30 cellular contexts compared by ENCODE assay signal in the genomic region with DNA sequence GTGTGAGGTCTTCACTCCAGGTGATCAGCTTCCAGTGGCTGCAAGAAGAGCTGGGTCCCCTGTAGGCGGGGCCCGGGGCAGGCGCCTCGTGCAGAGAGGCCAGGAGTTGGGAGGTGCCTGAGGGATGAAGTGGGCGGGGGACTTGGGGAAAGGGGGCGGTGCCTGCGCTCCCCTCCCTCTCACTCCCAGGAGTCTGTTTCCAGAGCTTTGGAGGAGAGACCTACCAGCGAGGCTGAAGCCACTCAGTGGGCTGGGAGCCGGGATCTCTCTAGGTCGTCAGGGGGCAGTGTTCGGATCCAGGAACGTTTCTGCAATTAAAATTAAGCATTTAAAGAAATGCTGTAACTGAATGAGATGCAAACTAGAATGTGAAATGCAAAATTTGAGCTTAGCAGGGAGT. TPM values are rescaled to one million over a fixed set of nuclear protein-coding genes. Genes with fewer than 3 reads are reported as not detected.
"Had no signal": no experiment of that assay in that cellular context is flagged by ENCODE, and none has a peak within 500 bp of the region (broad histone marks: within the 10 kb centered on the region; RNA-seq: fewer than 3 reads in every experiment).

No MANE protein-coding gene starts in this region.

- ATAC-seq: body of pancreas; esophagus mucosa; right lobe of liver; stimulated activated effector memory CD8-positive, alpha-beta T cell treated with anti-CD3 and anti-CD28 coated beads, Interleukin-12 subunit alpha, Interleukin-12 subunit beta, amount 100 ng/mL, for 72 hours; stimulated activated naive CD8-positive, alpha-beta T cell treated with anti-CD3 and anti-CD28 coated beads, Interleukin-15, amount 100 ng/mL, for 72 hours had no signal

- H3K27me3 ChIP-seq: body of pancreas, right lobe of liver, tibial artery had no signal

- H3K4me1 Mint-ChIP-seq: activated CD4-positive, alpha-beta memory T cell treated with anti-CD3 and anti-CD28 coated beads, Interleukin-2, amount 10 ng/mL, durations not matched to agents 7 days and 5 days; nephron had no signal

- H3K9me3 Mint-ChIP-seq: memory B cell; nephron; stimulated activated effector memory CD8-positive, alpha-beta T cell treated with anti-CD3 and anti-CD28 coated beads, Interleukin-12 subunit alpha, Interleukin-12 subunit beta, amount 100 ng/mL, for 72 hours had no signal

- FAIRE-seq: endothelial cell of umbilical vein had no signal

- H3K4me1 ChIP-seq: body of pancreas, right lobe of liver, tibial artery had no signal

- H3K27me3 Mint-ChIP-seq: activated CD4-positive, alpha-beta memory T cell treated with anti-CD3 and anti-CD28 coated beads, Interleukin-2, amount 10 ng/mL, durations not matched to agents 7 days and 5 days; dendritic cell treated with granulocyte-macrophage colony-stimulating factor and Interleukin-4, amounts not matched to agents 40 ng/mL and 50 ng/mL, for 4 days; memory B cell; stimulated activated naive CD8-positive, alpha-beta T cell treated with anti-CD3 and anti-CD28 coated beads, Interleukin-15, amount 100 ng/mL, for 72 hours had no signal

- H3K4me3 ChIP-seq: body of pancreas, right lobe of liver, skin epidermis, tibial artery had no signal

- H3K4me3 Mint-ChIP-seq: activated CD4-positive, alpha-beta memory T cell treated with anti-CD3 and anti-CD28 coated beads, Interleukin-2, amount 10 ng/mL, durations not matched to agents 7 days and 5 days; dendritic cell treated with granulocyte-macrophage colony-stimulating factor and Interleukin-4, amounts not matched to agents 40 ng/mL and 50 ng/mL, for 4 days; memory B cell; nephron; stimulated activated effector memory CD8-positive, alpha-beta T cell treated with anti-CD3 and anti-CD28 coated beads, Interleukin-12 subunit alpha, Interleukin-12 subunit beta, amount 100 ng/mL, for 72 hours; stimulated activated naive CD8-positive, alpha-beta T cell treated with anti-CD3 and anti-CD28 coated beads, Interleukin-15, amount 100 ng/mL, for 72 hours; T-helper 1 cell treated with Interleukin-12 subunit alpha and Interleukin-12 subunit beta and Interleukin-4 antibody, amounts not matched to agents 30 μg/mL and 1 μg/mL, for 36 hours had no signal

- H3K27ac Mint-ChIP-seq: activated CD4-positive, alpha-beta memory T cell treated with anti-CD3 and anti-CD28 coated beads, Interleukin-2, amount 10 ng/mL, durations not matched to agents 7 days and 5 days; dendritic cell treated with granulocyte-macrophage colony-stimulating factor and Interleukin-4, amounts not matched to agents 40 ng/mL and 50 ng/mL, for 4 days; memory B cell; nephron; stimulated activated effector memory CD8-positive, alpha-beta T cell treated with anti-CD3 and anti-CD28 coated beads, Interleukin-12 subunit alpha, Interleukin-12 subunit beta, amount 100 ng/mL, for 72 hours; stimulated activated naive CD8-positive, alpha-beta T cell treated with anti-CD3 and anti-CD28 coated beads, Interleukin-15, amount 100 ng/mL, for 72 hours; T-helper 1 cell treated with Interleukin-12 subunit alpha and Interleukin-12 subunit beta and Interleukin-4 antibody, amounts not matched to agents 30 μg/mL and 1 μg/mL, for 36 hours had no signal

- DNase-seq: activated CD4-positive, alpha-beta memory T cell treated with anti-CD3 and anti-CD28 coated beads, Interleukin-2, amount 10 ng/mL, durations not matched to agents 7 days and 5 days; activated CD4-positive, alpha-beta T cell treated with anti-CD3 and anti-CD28 coated beads for 48 hours; activated gamma-delta T cell; activated naive CD4-positive, alpha-beta T cell treated with anti-CD3 and anti-CD28 coated beads, Interleukin-2, amount 50 U/mL, for 16 hours; anterior cingulate cortex; body of pancreas; effector CD8-positive, alpha-beta T cell; foreskin melanocyte; head of caudate nucleus; hypothalamus; kidney glomerular epithelial cell; nucleus accumbens; right lobe of liver; stimulated activated CD4-positive, alpha-beta T cell treated with anti-CD3 and anti-CD28 coated beads, Interleukin-2, amount 100 ng/mL, for 24 hours; stimulated activated naive CD8-positive, alpha-beta T cell treated with anti-CD3 and anti-CD28 coated beads, Interleukin-15, amount 100 ng/mL, for 72 hours; tibial artery had no signal

- H3K27ac ChIP-seq: body of pancreas, right lobe of liver, skin epidermis, tibial artery had no signal

- H3K9me3 ChIP-seq: body of pancreas, right lobe of liver, tibial artery had no signal

RNA-seq across cellular contexts. Expression of a gene that starts 46.9 kb away (rescaled TPM):
- total RNA-seq: activated CD4-positive, alpha-beta memory T cell treated with anti-CD3 and anti-CD28 coated beads, Interleukin-2, amount 10 ng/mL, durations not matched to agents 7 days and 5 days; body of pancreas; cardiac septum; chondrocyte; endothelial cell of umbilical vein; esophagus mucosa; liver; mononuclear cell; myocyte; right lobe of liver; ureter had no signal
- polyA plus RNA-seq: endothelial cell of umbilical vein, liver had no signal
